ENCODE assay signal across 8 cellular contexts in genomic region chr21:16330340-16331319, GRCh38.
A peak's percentile ranks its signal among the peaks of the same experiment; 100 is the strongest.
DNase-seq lines count a peak whose midpoint lies in the region; ATAC-seq and TF ChIP-seq lines count a peak whose summit lies in the region.

No MANE protein-coding gene starts in this region.

- H3K4me1 ChIP-seq in thyroid gland = peaks cover 0 to 6% of the 10 kb centered on the region in 2 donors

- peak; percentile 23 to 84 (median 74) for TF ChIP-seq CTCF in thyroid gland (IDR thresholded peaks at IDR 0.05)

- H3K27me3 ChIP-seq in layer of hippocampus (ENCODE audit: control insufficient read depth, insufficient read depth, low read length) (no peaks in the 10 kb centered on the region), thyroid gland (no peaks in the 10 kb centered on the region)

- intact Hi-C loops in thyroid gland (cut with DNase I) = loop anchor here (5.0 kb wide), 1 partner anchor 248 kb away; no protein-coding TSS in a partner anchor

- no peak overlapping the region for H3K4me3 ChIP-seq in thyroid gland (replicated peaks in 1 of 3)

- ATAC-seq in GM21367 (IDR thresholded peaks at IDR 0.05; ENCODE audit: unreplicated experiment) = peak; percentile 89

- DNase-seq in EL (peak; percentile 73), HPDE6-E6E7 (ENCODE audit: extremely low spot score) (peak; percentile 15), NCI-H82 (lab: John Stamatoyannopoulos, UW) (peak; percentile 93), caudate nucleus (lab: John Stamatoyannopoulos, UW) (peak in 17 of 61 donors; percentile 6 to 75 (median 27)), thyroid gland (peak; percentile 11 to 23), ecto neural progenitor cell (ENCODE audit: low spot score) (no peak)

- no peaks in the 10 kb centered on the region for H3K36me3 ChIP-seq in thyroid gland

- H3K27ac ChIP-seq in caudate nucleus (ENCODE audit: low read depth, low read length) (peak overlapping the region; percentile 65), layer of hippocampus (ENCODE audit: low read depth, low read length) (peak overlapping the region; percentile 22), thyroid gland (no peak overlapping the region)

- 52 to 53% methylated on average over 11 of the region's 11 CpGs for whole genome bisulfite sequencing in thyroid gland, 2 donors

- no peak for TF ChIP-seq POLR2A in thyroid gland (IDR thresholded peaks at IDR 0.05)

- no peaks in the 10 kb centered on the region for H3K9me3 ChIP-seq in thyroid gland

Comparison
In these comparisons a context has a peak if more than half of its experiments do, and no peak if none do; other contexts are left out.
1. H3K27ac ChIP-seq: peak in caudate nucleus (single experiment) and layer of hippocampus (single experiment); none in thyroid gland (0 of 3).